1 cellular context compared by ENCODE assay signal in the genomic region with DNA sequence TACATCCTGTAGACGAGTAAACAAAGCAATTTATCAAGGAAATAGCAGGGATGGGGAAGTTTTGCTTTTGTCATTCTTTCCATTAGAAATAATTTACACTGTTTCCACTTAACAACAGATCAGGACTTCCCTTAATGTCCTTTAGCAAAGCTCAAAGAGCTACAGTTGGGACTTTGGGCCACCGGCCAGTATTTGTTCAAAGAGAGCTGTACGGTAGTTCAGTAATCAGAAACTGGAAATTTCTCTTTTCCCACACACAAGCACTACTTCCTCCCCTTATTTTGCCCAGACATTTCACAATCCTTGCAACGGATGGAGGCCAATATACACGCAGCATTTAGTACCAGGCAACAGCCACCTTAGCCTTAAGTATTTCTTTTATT.
TF ChIP-seq lines count a peak whose summit lies in the region.

No MANE protein-coding gene starts in this region.

TF ChIP-seq in HepG2, 621 proteins besides CTCF, POLR2A, EP300 and RAD21 (continued from another document and continues in another):
- TF ChIP-seq, protein P1, sequence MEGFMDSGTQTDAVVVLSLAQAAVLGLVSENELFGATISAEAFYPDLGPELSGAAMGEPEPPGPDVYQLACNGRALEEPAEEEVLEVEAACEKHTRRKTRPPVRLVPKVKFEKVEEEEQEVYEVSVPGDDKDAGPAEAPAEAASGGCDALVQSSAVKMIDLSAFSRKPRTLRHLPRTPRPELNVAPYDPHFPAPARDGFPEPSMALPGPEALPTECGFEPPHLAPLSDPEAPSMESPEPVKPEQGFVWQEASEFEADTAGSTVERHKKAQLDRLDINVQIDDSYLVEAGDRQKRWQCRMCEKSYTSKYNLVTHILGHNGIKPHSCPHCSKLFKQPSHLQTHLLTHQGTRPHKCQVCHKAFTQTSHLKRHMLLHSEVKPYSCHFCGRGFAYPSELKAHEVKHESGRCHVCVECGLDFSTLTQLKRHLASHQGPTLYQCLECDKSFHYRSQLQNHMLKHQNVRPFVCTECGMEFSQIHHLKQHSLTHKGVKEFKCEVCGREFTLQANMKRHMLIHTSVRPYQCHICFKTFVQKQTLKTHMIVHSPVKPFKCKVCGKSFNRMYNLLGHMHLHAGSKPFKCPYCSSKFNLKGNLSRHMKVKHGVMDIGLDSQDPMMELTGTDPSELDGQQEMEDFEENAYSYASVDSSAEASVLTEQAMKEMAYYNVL (CRISPR knock-in tag; IDR thresholded peaks at IDR 0.05; ENCODE audit: borderline replicate concordance) = peak; percentile 96; the same call in 1 of the 2 replicates
- TF ChIP-seq, protein P2, sequence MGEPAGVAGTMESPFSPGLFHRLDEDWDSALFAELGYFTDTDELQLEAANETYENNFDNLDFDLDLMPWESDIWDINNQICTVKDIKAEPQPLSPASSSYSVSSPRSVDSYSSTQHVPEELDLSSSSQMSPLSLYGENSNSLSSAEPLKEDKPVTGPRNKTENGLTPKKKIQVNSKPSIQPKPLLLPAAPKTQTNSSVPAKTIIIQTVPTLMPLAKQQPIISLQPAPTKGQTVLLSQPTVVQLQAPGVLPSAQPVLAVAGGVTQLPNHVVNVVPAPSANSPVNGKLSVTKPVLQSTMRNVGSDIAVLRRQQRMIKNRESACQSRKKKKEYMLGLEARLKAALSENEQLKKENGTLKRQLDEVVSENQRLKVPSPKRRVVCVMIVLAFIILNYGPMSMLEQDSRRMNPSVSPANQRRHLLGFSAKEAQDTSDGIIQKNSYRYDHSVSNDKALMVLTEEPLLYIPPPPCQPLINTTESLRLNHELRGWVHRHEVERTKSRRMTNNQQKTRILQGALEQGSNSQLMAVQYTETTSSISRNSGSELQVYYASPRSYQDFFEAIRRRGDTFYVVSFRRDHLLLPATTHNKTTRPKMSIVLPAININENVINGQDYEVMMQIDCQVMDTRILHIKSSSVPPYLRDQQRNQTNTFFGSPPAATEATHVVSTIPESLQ (CRISPR knock-in tag; conservative IDR thresholded peaks at IDR 0.05) = 0 out of 2 replicates have a peak, but pooled peaks have one; percentile 70
- TF ChIP-seq RFXANK (CRISPR knock-in tag; IDR thresholded peaks at IDR 0.05) = peak; percentile 76; the same call in 1 of the 2 replicates
- TF ChIP-seq ZNF274 (CRISPR knock-in tag; IDR thresholded peaks at IDR 0.05) = no peak
- TF ChIP-seq, protein P3, sequence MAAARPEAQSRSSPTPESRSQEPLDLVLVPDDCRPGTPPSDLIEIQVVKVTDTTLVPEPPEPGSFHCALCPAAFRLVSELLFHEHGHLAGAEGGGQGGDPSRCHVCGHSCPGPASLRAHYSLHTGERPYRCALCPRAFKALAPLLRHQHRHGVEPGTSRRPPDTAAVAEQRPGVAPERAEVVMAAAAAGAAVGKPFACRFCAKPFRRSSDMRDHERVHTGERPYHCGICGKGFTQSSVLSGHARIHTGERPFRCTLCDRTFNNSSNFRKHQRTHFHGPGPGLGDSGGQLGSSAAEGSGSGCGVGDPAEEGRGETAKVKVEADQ (CRISPR knock-in tag; IDR thresholded peaks at IDR 0.05; ENCODE audit: borderline replicate concordance) = no peak
- no peak for TF ChIP-seq CBFB (CRISPR knock-in tag; IDR thresholded peaks at IDR 0.05)
- TF ChIP-seq ZNF350 (CRISPR knock-in tag; IDR thresholded peaks at IDR 0.05; ENCODE audit: borderline replicate concordance, low read depth) = no peak
- TF ChIP-seq, protein P4, sequence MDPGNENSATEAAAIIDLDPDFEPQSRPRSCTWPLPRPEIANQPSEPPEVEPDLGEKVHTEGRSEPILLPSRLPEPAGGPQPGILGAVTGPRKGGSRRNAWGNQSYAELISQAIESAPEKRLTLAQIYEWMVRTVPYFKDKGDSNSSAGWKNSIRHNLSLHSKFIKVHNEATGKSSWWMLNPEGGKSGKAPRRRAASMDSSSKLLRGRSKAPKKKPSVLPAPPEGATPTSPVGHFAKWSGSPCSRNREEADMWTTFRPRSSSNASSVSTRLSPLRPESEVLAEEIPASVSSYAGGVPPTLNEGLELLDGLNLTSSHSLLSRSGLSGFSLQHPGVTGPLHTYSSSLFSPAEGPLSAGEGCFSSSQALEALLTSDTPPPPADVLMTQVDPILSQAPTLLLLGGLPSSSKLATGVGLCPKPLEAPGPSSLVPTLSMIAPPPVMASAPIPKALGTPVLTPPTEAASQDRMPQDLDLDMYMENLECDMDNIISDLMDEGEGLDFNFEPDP (CRISPR knock-in tag; conservative IDR thresholded peaks at IDR 0.05) = no peak
- no peak for TF ChIP-seq RFX1 (IDR thresholded peaks at IDR 0.05)
- TF ChIP-seq, protein P5, sequence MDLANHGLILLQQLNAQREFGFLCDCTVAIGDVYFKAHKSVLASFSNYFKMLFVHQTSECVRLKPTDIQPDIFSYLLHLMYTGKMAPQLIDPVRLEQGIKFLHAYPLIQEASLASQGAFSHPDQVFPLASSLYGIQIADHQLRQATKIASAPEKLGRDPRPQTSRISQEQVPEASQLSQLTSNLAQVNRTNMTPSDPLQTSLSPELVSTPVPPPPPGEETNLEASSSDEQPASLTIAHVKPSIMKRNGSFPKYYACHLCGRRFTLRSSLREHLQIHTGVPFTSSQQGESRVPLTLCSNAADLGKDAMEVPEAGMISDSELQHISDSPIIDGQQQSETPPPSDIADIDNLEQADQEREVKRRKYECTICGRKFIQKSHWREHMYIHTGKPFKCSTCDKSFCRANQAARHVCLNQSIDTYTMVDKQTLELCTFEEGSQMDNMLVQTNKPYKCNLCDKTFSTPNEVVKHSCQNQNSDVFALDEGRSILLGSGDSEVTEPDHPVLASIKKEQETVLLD (CRISPR knock-in tag; IDR thresholded peaks at IDR 0.05; ENCODE audit: low read depth) = no peak
- no peak for TF ChIP-seq MYNN (CRISPR knock-in tag; IDR thresholded peaks at IDR 0.05; ENCODE audit: low read depth)
- TF ChIP-seq HNRNPLL (IDR thresholded peaks at IDR 0.05; ENCODE audit: low read depth, low read length, poor library complexity, severe bottlenecking) = peak; percentile 21
- TF ChIP-seq JUN (CRISPR knock-in tag; IDR thresholded peaks at IDR 0.05) = no peak
- no peak for TF ChIP-seq MZF1 (CRISPR knock-in tag; IDR thresholded peaks at IDR 0.05; ENCODE audit: borderline replicate concordance)
- TF ChIP-seq ZNF816 (CRISPR knock-in tag; IDR thresholded peaks at IDR 0.05; ENCODE audit: borderline replicate concordance) = no peak
- no peak for TF ChIP-seq EEA1 (CRISPR knock-in tag; IDR thresholded peaks at IDR 0.05; ENCODE audit: borderline replicate concordance)
- TF ChIP-seq, protein P6, sequence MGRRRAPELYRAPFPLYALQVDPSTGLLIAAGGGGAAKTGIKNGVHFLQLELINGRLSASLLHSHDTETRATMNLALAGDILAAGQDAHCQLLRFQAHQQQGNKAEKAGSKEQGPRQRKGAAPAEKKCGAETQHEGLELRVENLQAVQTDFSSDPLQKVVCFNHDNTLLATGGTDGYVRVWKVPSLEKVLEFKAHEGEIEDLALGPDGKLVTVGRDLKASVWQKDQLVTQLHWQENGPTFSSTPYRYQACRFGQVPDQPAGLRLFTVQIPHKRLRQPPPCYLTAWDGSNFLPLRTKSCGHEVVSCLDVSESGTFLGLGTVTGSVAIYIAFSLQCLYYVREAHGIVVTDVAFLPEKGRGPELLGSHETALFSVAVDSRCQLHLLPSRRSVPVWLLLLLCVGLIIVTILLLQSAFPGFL (CRISPR knock-in tag; IDR thresholded peaks at IDR 0.05) = no peak
- TF ChIP-seq TAF1 (CRISPR knock-in tag; IDR thresholded peaks at IDR 0.05) = no peak
- TF ChIP-seq ZNF547 (CRISPR knock-in tag; IDR thresholded peaks at IDR 0.05) = no peak
- no peak for TF ChIP-seq ZNF343 (CRISPR knock-in tag; IDR thresholded peaks at IDR 0.05)
- TF ChIP-seq, protein P7, sequence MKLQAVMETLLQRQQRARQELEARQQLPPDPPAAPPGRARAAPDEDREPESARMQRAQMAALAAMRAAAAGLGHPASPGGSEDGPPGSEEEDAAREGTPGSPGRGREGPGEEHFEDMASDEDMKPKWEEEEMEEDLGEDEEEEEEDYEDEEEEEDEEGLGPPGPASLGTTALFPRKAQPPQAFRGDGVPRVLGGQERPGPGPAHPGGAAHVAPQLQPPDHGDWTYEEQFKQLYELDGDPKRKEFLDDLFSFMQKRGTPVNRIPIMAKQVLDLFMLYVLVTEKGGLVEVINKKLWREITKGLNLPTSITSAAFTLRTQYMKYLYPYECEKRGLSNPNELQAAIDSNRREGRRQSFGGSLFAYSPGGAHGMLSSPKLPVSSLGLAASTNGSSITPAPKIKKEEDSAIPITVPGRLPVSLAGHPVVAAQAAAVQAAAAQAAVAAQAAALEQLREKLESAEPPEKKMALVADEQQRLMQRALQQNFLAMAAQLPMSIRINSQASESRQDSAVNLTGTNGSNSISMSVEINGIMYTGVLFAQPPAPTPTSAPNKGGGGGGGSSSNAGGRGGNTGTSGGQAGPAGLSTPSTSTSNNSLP (IDR thresholded peaks at IDR 0.05; ENCODE audit: low read depth, low read length) = no peak; the same call in 1 of the 2 replicates
- TF ChIP-seq ZC3H13 (CRISPR knock-in tag; IDR thresholded peaks at IDR 0.05) = no peak
- TF ChIP-seq PTBP1 (IDR thresholded peaks at IDR 0.05; ENCODE audit: low read depth, low read length, poor library complexity, severe bottlenecking) = no peak
- TF ChIP-seq CBX1 (IDR thresholded peaks at IDR 0.05; ENCODE audit: low read depth) = no peak
- TF ChIP-seq ZSCAN31 (CRISPR knock-in tag; IDR thresholded peaks at IDR 0.05; ENCODE audit: low read depth) = 0 out of 2 replicates have a peak, but pooled peaks have one; percentile 53
- no peak for TF ChIP-seq TAF15 (IDR thresholded peaks at IDR 0.05; ENCODE audit: low read depth, low read length, poor library complexity, severe bottlenecking)
- no peak for TF ChIP-seq ELF4 (CRISPR knock-in tag; IDR thresholded peaks at IDR 0.05; ENCODE audit: borderline replicate concordance)
- no peak for TF ChIP-seq TSC22D2 (CRISPR knock-in tag; IDR thresholded peaks at IDR 0.05; ENCODE audit: borderline replicate concordance)
- TF ChIP-seq, protein P8, sequence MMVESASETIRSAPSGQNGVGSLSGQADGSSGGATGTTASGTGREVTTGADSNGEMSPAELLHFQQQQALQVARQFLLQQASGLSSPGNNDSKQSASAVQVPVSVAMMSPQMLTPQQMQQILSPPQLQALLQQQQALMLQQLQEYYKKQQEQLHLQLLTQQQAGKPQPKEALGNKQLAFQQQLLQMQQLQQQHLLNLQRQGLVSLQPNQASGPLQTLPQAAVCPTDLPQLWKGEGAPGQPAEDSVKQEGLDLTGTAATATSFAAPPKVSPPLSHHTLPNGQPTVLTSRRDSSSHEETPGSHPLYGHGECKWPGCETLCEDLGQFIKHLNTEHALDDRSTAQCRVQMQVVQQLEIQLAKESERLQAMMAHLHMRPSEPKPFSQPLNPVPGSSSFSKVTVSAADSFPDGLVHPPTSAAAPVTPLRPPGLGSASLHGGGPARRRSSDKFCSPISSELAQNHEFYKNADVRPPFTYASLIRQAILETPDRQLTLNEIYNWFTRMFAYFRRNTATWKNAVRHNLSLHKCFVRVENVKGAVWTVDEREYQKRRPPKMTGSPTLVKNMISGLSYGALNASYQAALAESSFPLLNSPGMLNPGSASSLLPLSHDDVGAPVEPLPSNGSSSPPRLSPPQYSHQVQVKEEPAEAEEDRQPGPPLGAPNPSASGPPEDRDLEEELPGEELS (CRISPR knock-in tag; IDR thresholded peaks at IDR 0.05) = peak; percentile 85
- no peak for TF ChIP-seq POLR2AphosphoS5 (IDR thresholded peaks at IDR 0.05; ENCODE audit: low read depth, low read length)
- no peak for TF ChIP-seq BRD4 (CRISPR knock-in tag; IDR thresholded peaks at IDR 0.05)
- no peak for TF ChIP-seq MBNL3 (CRISPR knock-in tag; conservative IDR thresholded peaks at IDR 0.05)
- no peak for TF ChIP-seq ONECUT2 (CRISPR knock-in tag; IDR thresholded peaks at IDR 0.05)
- TF ChIP-seq ZNF354B (CRISPR knock-in tag; IDR thresholded peaks at IDR 0.05) = no peak
- no peak for TF ChIP-seq ZFAT (CRISPR knock-in tag; conservative IDR thresholded peaks at IDR 0.05)
- TF ChIP-seq SNAPC2 (CRISPR knock-in tag; IDR thresholded peaks at IDR 0.05) = peak; percentile 65; the same call in 1 of the 2 replicates
- TF ChIP-seq, protein P9, sequence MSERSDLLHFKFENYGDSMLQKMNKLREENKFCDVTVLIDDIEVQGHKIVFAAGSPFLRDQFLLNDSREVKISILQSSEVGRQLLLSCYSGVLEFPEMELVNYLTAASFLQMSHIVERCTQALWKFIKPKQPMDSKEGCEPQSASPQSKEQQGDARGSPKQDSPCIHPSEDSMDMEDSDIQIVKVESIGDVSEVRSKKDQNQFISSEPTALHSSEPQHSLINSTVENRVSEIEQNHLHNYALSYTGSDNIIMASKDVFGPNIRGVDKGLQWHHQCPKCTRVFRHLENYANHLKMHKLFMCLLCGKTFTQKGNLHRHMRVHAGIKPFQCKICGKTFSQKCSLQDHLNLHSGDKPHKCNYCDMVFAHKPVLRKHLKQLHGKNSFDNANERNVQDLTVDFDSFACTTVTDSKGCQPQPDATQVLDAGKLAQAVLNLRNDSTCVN (CRISPR knock-in tag; IDR thresholded peaks at IDR 0.05; ENCODE audit: borderline replicate concordance) = no peak
- peak; percentile 59; the same call in 1 of the 2 replicates for TF ChIP-seq SOX13 (IDR thresholded peaks at IDR 0.05)
- peak in 1 of 2 experiments; percentile 88; a peak in 2 of 4 replicates for TF ChIP-seq SOX13 (CRISPR knock-in tag; conservative IDR thresholded peaks at IDR 0.05 in 1 of 2, IDR thresholded peaks at IDR 0.05 in 1 of 2)
- no peak for TF ChIP-seq KMT2B (CRISPR knock-in tag; IDR thresholded peaks at IDR 0.05)
- TF ChIP-seq, protein P10, sequence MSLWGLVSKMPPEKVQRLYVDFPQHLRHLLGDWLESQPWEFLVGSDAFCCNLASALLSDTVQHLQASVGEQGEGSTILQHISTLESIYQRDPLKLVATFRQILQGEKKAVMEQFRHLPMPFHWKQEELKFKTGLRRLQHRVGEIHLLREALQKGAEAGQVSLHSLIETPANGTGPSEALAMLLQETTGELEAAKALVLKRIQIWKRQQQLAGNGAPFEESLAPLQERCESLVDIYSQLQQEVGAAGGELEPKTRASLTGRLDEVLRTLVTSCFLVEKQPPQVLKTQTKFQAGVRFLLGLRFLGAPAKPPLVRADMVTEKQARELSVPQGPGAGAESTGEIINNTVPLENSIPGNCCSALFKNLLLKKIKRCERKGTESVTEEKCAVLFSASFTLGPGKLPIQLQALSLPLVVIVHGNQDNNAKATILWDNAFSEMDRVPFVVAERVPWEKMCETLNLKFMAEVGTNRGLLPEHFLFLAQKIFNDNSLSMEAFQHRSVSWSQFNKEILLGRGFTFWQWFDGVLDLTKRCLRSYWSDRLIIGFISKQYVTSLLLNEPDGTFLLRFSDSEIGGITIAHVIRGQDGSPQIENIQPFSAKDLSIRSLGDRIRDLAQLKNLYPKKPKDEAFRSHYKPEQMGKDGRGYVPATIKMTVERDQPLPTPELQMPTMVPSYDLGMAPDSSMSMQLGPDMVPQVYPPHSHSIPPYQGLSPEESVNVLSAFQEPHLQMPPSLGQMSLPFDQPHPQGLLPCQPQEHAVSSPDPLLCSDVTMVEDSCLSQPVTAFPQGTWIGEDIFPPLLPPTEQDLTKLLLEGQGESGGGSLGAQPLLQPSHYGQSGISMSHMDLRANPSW (CRISPR knock-in tag; IDR thresholded peaks at IDR 0.05; ENCODE audit: borderline replicate concordance) = 0 out of 2 replicates have a peak, but pooled peaks have one; percentile 65
- TF ChIP-seq, protein P11, sequence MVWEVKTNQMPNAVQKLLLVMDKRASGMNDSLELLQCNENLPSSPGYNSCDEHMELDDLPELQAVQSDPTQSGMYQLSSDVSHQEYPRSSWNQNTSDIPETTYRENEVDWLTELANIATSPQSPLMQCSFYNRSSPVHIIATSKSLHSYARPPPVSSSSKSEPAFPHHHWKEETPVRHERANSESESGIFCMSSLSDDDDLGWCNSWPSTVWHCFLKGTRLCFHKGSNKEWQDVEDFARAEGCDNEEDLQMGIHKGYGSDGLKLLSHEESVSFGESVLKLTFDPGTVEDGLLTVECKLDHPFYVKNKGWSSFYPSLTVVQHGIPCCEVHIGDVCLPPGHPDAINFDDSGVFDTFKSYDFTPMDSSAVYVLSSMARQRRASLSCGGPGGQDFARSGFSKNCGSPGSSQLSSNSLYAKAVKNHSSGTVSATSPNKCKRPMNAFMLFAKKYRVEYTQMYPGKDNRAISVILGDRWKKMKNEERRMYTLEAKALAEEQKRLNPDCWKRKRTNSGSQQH (CRISPR knock-in tag; IDR thresholded peaks at IDR 0.05; ENCODE audit: low read depth) = no peak
